ENCODE assay signal across 19 cellular contexts in the genomic region with DNA sequence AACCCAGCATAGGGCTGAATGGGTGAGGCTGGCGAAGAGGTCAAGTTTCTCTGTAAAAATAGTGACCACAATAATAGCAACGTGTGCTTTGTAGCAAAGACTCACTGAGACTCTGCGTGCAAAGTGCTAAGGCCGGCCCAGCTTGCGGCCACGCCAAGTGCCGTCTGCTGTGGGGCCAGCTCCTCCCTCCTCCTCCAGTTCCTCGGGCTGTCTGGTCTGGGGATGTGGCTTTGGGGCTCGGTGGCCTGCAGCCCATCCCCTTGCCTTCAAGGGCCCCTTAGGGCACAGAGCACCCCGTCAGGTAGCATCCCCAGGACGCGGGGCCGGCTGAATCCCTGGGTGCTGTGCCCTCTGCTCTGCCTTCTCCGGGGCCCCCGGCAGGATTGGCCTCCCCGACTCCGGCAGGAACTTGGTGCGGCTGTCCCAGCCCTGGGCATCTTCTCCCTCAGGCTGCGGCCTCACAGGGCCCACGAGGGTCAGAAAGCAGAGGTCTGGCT. TPM values are rescaled to one million over a fixed set of nuclear protein-coding genes. Genes with fewer than 3 reads are reported as not detected.
DNase-seq lines count a peak whose midpoint lies in the region; ATAC-seq and TF ChIP-seq lines count a peak whose summit lies in the region.
"Had no signal": no experiment of that assay in that cellular context is flagged by ENCODE, and none has a peak within 500 bp of the region (broad histone marks: within the 10 kb centered on the region; RNA-seq: fewer than 3 reads in every experiment).

No MANE protein-coding gene starts in this region.

- peak; percentile 41 for DNase-seq in AG09319 (ENCODE audit: extremely low read depth, low read depth)
- DNase-seq in WTC11 (ENCODE audit: low spot score) = no peak
- DNase-seq in left ventricle myocardium superior = peak; percentile 64
- no peak for DNase-seq in sigmoid colon
- DNase-seq in RPMI8226 = no peak
- no peak for DNase-seq in ACHN
- DNase-seq in cortex of kidney (lab: John Stamatoyannopoulos, UW) = no peak
- DNase-seq: activated CD4-positive, alpha-beta T cell treated with anti-CD3 and anti-CD28 coated beads, Interleukin-2, amount 50 U/mL, for 1 hour; CD4-positive, CD25-positive, alpha-beta regulatory T cell; NCI-H1694 treated with DMSO at 0.1 percent for 48 hours; NCI-H2227 treated with DMSO at 0.1 percent for 48 hours; NCI-H774; OCI-M1; stimulated activated CD4-positive, alpha-beta T cell treated with anti-CD3 and anti-CD28 coated beads, Interleukin-15, amount 100 ng/mL, for 24 hours; T-helper 17 cell had no signal

- 71 to 75% methylated on average over 20 of the region's 20 CpGs for WGBS in sigmoid colon, 2 donors

- intact Hi-C loops in left ventricle myocardium superior (cut with micrococcal nuclease) (no loop called here), sigmoid colon (cut with DNase I) (no loop called here)

- POLR2A ChIA-PET in WTC11 (lab: Charles Lee) = interaction anchor here (1.1 kb wide), 1 partner anchor 88 kb away, joined by 3 read pairs; no protein-coding TSS in a partner anchor

- no peak for TF ChIP-seq EP300 in sigmoid colon (IDR thresholded peaks at IDR 0.05)

- H3K36me3 Mint-ChIP-seq in WTC11 = no peaks in the 10 kb centered on the region
- H3K36me3 Mint-ChIP-seq: CD4-positive, CD25-positive, alpha-beta regulatory T cell; mesothelial cell of epicardium had no signal

- H3K36me3 ChIP-seq in sigmoid colon = no peaks in the 10 kb centered on the region
- H3K36me3 ChIP-seq: uterus had no signal

- in situ Hi-C loops in ACHN (cut with HindIII; ENCODE audit: low pct_ligation_motif_present, low pct_unique_long_range_greater_than_20kb, low sequenced_read_pairs) = no loop called here

- H3K27ac ChIP-seq in sigmoid colon = peak overlapping the region; percentile 31 to 63 (median 43)

- ATAC-seq in WTC11 = no peak
- ATAC-seq in left ventricle myocardium superior = peak; percentile 56
- no peak for ATAC-seq in GM21619 (IDR thresholded peaks at IDR 0.05; ENCODE audit: unreplicated experiment)
- ATAC-seq: T-helper 17 cell had no signal

- H3K4me3 ChIP-seq in sigmoid colon = no peak overlapping the region
- H3K4me3 ChIP-seq: uterus had no signal

- no peak overlapping the region for H3K4me3 Mint-ChIP-seq in WTC11
- H3K4me3 Mint-ChIP-seq: CD4-positive, CD25-positive, alpha-beta regulatory T cell; mesothelial cell of epicardium; neural crest cell; T-helper 17 cell had no signal

- peaks cover 0 to 15% (median 10%) of the 10 kb centered on the region in 4 donors for H3K4me1 ChIP-seq in sigmoid colon
- H3K4me1 ChIP-seq: uterus had no signal

- CTCF ChIA-PET in WTC11 (lab: Charles Lee) = interaction anchor here (0.9 to 2.0 kb wide), 2 partner anchors 10 to 121 kb away, joined by 4 to 5 read pairs; no protein-coding TSS in a partner anchor

- peaks cover 36% of the 10 kb centered on the region for H3K4me1 Mint-ChIP-seq in WTC11
- H3K4me1 Mint-ChIP-seq: CD4-positive, CD25-positive, alpha-beta regulatory T cell had no signal

- no peak for TF ChIP-seq CTCF in AG09319 (IDR thresholded peaks at IDR 0.05; ENCODE audit: low read depth, low read length)
- no peak for TF ChIP-seq CTCF in WTC11 (IDR thresholded peaks at IDR 0.05)
- no peak for TF ChIP-seq CTCF in sigmoid colon (IDR thresholded peaks at IDR 0.05)

- no peak for TF ChIP-seq POLR2A in sigmoid colon (IDR thresholded peaks at IDR 0.05)

- no peak overlapping the region for H3K27ac Mint-ChIP-seq in WTC11
- H3K27ac Mint-ChIP-seq: CD4-positive, CD25-positive, alpha-beta regulatory T cell; mesothelial cell of epicardium; T-helper 17 cell had no signal

- no peaks in the 10 kb centered on the region for H3K27me3 ChIP-seq in sigmoid colon
- H3K27me3 ChIP-seq: uterus had no signal

- no peaks in the 10 kb centered on the region for H3K9me3 ChIP-seq in sigmoid colon
- H3K9me3 ChIP-seq: uterus had no signal

- H3K27me3 Mint-ChIP-seq in WTC11 (ENCODE audit: low read depth) = no peaks in the 10 kb centered on the region

- no peaks in the 10 kb centered on the region for H3K9me3 Mint-ChIP-seq in WTC11
- H3K9me3 Mint-ChIP-seq: CD4-positive, CD25-positive, alpha-beta regulatory T cell; mesothelial cell of epicardium; neural crest cell had no signal

TF ChIP-seq in WTC11, 78 proteins besides CTCF, POLR2A, EP300 and RAD21:
- TF ChIP-seq EMX1 (CRISPR knock-in tag; IDR thresholded peaks at IDR 0.05) = no peak
- TF ChIP-seq SMAD4 (CRISPR knock-in tag; IDR thresholded peaks at IDR 0.05) = 0 out of 2 replicates have a peak, but pooled peaks have one; percentile 15

RNA-seq across cellular contexts. Expression of a gene that starts 7.6 kb away (rescaled TPM):
- 48.0 to 64.9 TPM (median 49.1 TPM) in 3 replicates for total RNA-seq in WTC11 (2021)
- total RNA-seq in left ventricle myocardium superior = 23.8 TPM
- total RNA-seq in sigmoid colon = 10 to 100 TPM; 18.4 to 51.3 (median 23.3) TPM
- 10 to 100 TPM in 2 of 3 donors, 1 to 10 TPM in 1; 3.0 to 27.5 (median 10.4) TPM for polyA plus RNA-seq in sigmoid colon
- total RNA-seq: CD4-positive, CD25-positive, alpha-beta regulatory T cell had no signal
- polyA plus RNA-seq: CD4-positive, CD25-positive, alpha-beta regulatory T cell had no signal

Comparison
In these comparisons a context has a peak if more than half of its experiments do, and no peak if none do; other contexts are left out.
1. DNase-seq: peak in AG09319 (single experiment) and left ventricle myocardium superior (single experiment); none in WTC11 (single experiment), sigmoid colon (single experiment), RPMI8226 (single experiment), ACHN (single experiment) and cortex of kidney (single experiment).